In the genomic region with DNA sequence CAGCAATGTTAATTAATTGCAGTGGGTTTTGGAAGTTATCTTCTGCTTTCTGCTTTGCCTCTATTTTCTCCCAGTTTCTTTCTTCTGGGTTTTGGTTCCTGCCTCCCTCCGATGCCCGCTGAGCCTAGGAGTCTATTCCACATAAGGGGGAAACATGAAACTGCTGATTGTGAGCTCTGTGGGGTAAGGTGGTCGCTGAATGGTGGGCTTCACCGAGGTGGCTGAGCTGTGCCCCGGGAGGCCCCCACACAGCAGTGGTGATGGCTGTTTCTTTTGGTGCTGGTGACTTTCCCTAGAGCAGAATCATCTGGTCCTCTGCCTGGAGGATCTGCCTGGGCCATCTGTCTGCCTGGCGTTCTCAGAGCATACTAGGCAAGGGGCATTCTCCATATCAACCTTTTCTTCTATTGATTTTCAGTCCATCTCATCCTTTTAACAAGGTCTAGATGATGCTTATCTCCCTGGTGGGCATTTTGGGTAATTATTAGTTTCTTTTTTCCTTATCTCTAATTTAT, we compare ENCODE assay signal across 20 cellular contexts.
"Had no signal": no experiment of that assay in that cellular context is flagged by ENCODE, and none has a peak within 500 bp of the region (broad histone marks: within the 10 kb centered on the region; RNA-seq: fewer than 3 reads in every experiment).

No MANE protein-coding gene starts in this region.

- DNase-seq: effector memory CD4-positive, alpha-beta T cell; heart right ventricle; hypothalamus; kidney glomerular epithelial cell; mammary epithelial cell; mucosa of descending colon; naive thymus-derived CD8-positive, alpha-beta T cell; spleen; stimulated activated CD4-positive, alpha-beta T cell treated with anti-CD3 and anti-CD28 coated beads, Interleukin-15, amount 100 ng/mL, for 24 hours; stimulated activated CD4-positive, alpha-beta T cell treated with anti-CD3 and anti-CD28 coated beads, Interleukin-1b, Interleukin-23, amount 100 ng/mL, for 48 hours; stimulated activated CD4-positive, alpha-beta T cell treated with anti-CD3 and anti-CD28 coated beads, Interleukin-4, amount 100 ng/mL, for 24 hours; testis; upper lobe of right lung had no signal

- ATAC-seq: esophagus mucosa; heart right ventricle; left lobe of liver; mucosa of descending colon; naive thymus-derived CD8-positive, alpha-beta T cell; sciatic nerve; stimulated activated memory B cell treated with anti-CD40 and anti-IgM and Interleukin-4, amounts not matched to agents 10 μg/mL and 1 μg/mL and 100 μg/mL, for 72 hours; upper lobe of right lung had no signal

- H3K27me3 ChIP-seq: neutrophil, testis, tibial nerve, vagina had no signal

- H3K4me3 ChIP-seq: heart right ventricle, mucosa of descending colon, spleen, testis, tibial nerve, upper lobe of right lung, vagina had no signal

- H3K36me3 ChIP-seq: heart right ventricle, neutrophil, spleen, tibial nerve, upper lobe of right lung, vagina had no signal

- H3K9me3 ChIP-seq: heart right ventricle, mucosa of descending colon, neutrophil, spleen, testis, tibial nerve, upper lobe of right lung, vagina had no signal

- H3K27ac ChIP-seq: heart right ventricle, neutrophil, spleen, testis, tibial nerve, upper lobe of right lung, vagina had no signal

- H3K4me1 ChIP-seq: spleen, tibial nerve, upper lobe of right lung, vagina had no signal
